1 cellular context compared by ENCODE assay signal in genomic region chr20:38446441-38447209, GRCh38.
TF ChIP-seq lines count a peak whose summit lies in the region.

No MANE protein-coding gene starts in this region.

TF ChIP-seq in K562, 482 proteins besides CTCF, POLR2A, EP300 and RAD21 (continued from another document and continues in another):
- TF ChIP-seq BCLAF1 (IDR thresholded peaks at IDR 0.05; ENCODE audit: borderline replicate concordance in 1 of 2, control insufficient read depth in 1 of 2, low read depth in 2 of 2, low read length in 1 of 2) (peak in 1 of 2 experiments; percentile 90; a peak in 1 of 4 replicates), ZNF830 (CRISPR knock-in tag; IDR thresholded peaks at IDR 0.05) (0 out of 2 replicates have a peak, but pooled peaks have one; percentile 29), ZNF316 (IDR thresholded peaks at IDR 0.05) (no peak), MAZ (CRISPR knock-in tag; conservative IDR thresholded peaks at IDR 0.05 in 1 of 2, IDR thresholded peaks at IDR 0.05 in 1 of 2) (peak; percentile 74 to 97), ZBED1 (IDR thresholded peaks at IDR 0.05) (no peak), USF1 (CRISPR knock-in tag; IDR thresholded peaks at IDR 0.05) (no peak), RBBP5 (IDR thresholded peaks at IDR 0.05; ENCODE audit: borderline replicate concordance, insufficient read depth, low read length, poor library complexity, severe bottlenecking) (peak; percentile 86), ARID3A (IDR thresholded peaks at IDR 0.05; ENCODE audit: borderline replicate concordance, low read depth, low read length) (0 out of 2 replicates have a peak, but pooled peaks have one; percentile 16), ZNF12 (CRISPR knock-in tag; IDR thresholded peaks at IDR 0.05) (no peak; the same call in 1 of the 2 replicates), ZNF212 (CRISPR knock-in tag; IDR thresholded peaks at IDR 0.05) (no peak; the same call in 1 of the 2 replicates), ZMIZ1 (IDR thresholded peaks at IDR 0.05; ENCODE audit: low read depth in 2 of 2, low read length in 2 of 2) (peak in 1 of 2 experiments; percentile 49; a peak in 1 of 4 replicates), DMBX1 (CRISPR knock-in tag; IDR thresholded peaks at IDR 0.05; ENCODE audit: borderline replicate concordance) (peak; percentile 61; the same call in 1 of the 2 replicates), CLOCK (CRISPR knock-in tag; IDR thresholded peaks at IDR 0.05; ENCODE audit: borderline replicate concordance) (no peak), NRF1 (conservative IDR thresholded peaks at IDR 0.05 in 1 of 2, IDR thresholded peaks at IDR 0.05 in 1 of 2) (peak; percentile 14 to 42; a peak in 1 of 4 replicates), POLR3G (IDR thresholded peaks at IDR 0.05; ENCODE audit: extremely low read depth, insufficient read length, insufficient replicate concordance) (no peak), MNT (conservative IDR thresholded peaks at IDR 0.05) (peak; percentile 70 to 88; a peak in 3 of 4 replicates), PKNOX1 (IDR thresholded peaks at IDR 0.05) (peak; percentile 39; the same call in 1 of the 2 replicates), TCF15 (CRISPR knock-in tag; IDR thresholded peaks at IDR 0.05) (no peak), AFF1 (IDR thresholded peaks at IDR 0.05; ENCODE audit: low read depth in 1 of 2, partially characterized antibody in 2 of 2) (peak in 1 of 2 experiments; percentile 49), GTF2E2 (tag; IDR thresholded peaks at IDR 0.05) (peak; percentile 80), RBM22 (IDR thresholded peaks at IDR 0.05; ENCODE audit: low read depth, low read length, poor library complexity, severe bottlenecking) (peak; percentile 44), ZNF239 (CRISPR knock-in tag; IDR thresholded peaks at IDR 0.05) (no peak), U2AF2 (optimal IDR thresholded peaks at IDR 0.05; ENCODE audit: low read depth, low read length) (no peak), ZKSCAN1 (IDR thresholded peaks at IDR 0.05; ENCODE audit: low read depth, low read length) (peak; percentile 76; the same call in 1 of the 2 replicates), ZNF311 (CRISPR knock-in tag; IDR thresholded peaks at IDR 0.05) (0 out of 2 replicates have a peak, but pooled peaks have one; percentile 15), USF2 (CRISPR knock-in tag; IDR thresholded peaks at IDR 0.05) (no peak; the same call in 1 of the 2 replicates), HDAC1 (IDR thresholded peaks at IDR 0.05) (peak in 1 of 2 experiments; percentile 77; a peak in 2 of 4 replicates), ZNF639 (CRISPR knock-in tag; conservative IDR thresholded peaks at IDR 0.05 in 1 of 2, IDR thresholded peaks at IDR 0.05 in 1 of 2) (peak in 1 of 2 experiments; percentile 76; a peak in 1 of 4 replicates), ZNF23 (CRISPR knock-in tag; IDR thresholded peaks at IDR 0.05) (no peak), NFIC (IDR thresholded peaks at IDR 0.05) (peak; percentile 48; the same call in 1 of the 2 replicates)
